In genomic region chr9:81720450-81721086, GRCh38 we compare ENCODE assay signal across 16 cellular contexts. TPM values are rescaled to one million over a fixed set of nuclear protein-coding genes. Genes with fewer than 3 reads are reported as not detected.
DNase-seq lines count a peak whose midpoint lies in the region; TF ChIP-seq lines count a peak whose summit lies in the region.
"Had no signal": no experiment of that assay in that cellular context is flagged by ENCODE, and none has a peak within 500 bp of the region (broad histone marks: within the 10 kb centered on the region; RNA-seq: fewer than 3 reads in every experiment).

No MANE protein-coding gene starts in this region.

- H3K27ac ChIP-seq in HEK293 (ENCODE audit: extremely low read depth, low read depth, low read length) (no peak overlapping the region), PC-9 (peak overlapping the region; percentile 21; the same call in 1 of the 2 replicates), mammary epithelial cell (ENCODE audit: insufficient read depth, low read depth, low read length) (no peak overlapping the region)
- H3K27ac ChIP-seq: BLaER1 treated with 17β-estradiol and CSF1 and Interleukin-3, amounts not matched to agents 10 nM and 100 nM had no signal

- H3K4me3 ChIP-seq in HEK293 (ENCODE audit: low read depth, low read length) (no peak overlapping the region), PC-9 (no peak overlapping the region), mammary epithelial cell (replicated peaks in 1 of 3; ENCODE audit: insufficient read depth in 1 of 3, low read depth in 2 of 3, low read length in 3 of 3) (no peak overlapping the region)
- H3K4me3 ChIP-seq: BLaER1 treated with 17β-estradiol and CSF1 and Interleukin-3, amounts not matched to agents 10 nM and 100 nM; MG63 had no signal

- H3K9ac ChIP-seq in mammary epithelial cell (ENCODE audit: insufficient read depth, low read length): no peak overlapping the region
- H3K9ac ChIP-seq: BLaER1 treated with 17β-estradiol and CSF1 and Interleukin-3, amounts not matched to agents 10 nM and 100 nM had no signal

- BruUV-seq in PC-9 (replicated peaks; lab: Mats Ljungman, UMichigan) (no TSS peak), mammary epithelial cell (replicated peaks; lab: Mats Ljungman, UMichigan) (no TSS peak)

- no peaks in the 10 kb centered on the region for H3K27me3 ChIP-seq in PC-9 (ENCODE audit: insufficient read depth, low read depth)
- H3K27me3 ChIP-seq in mammary epithelial cell (ENCODE audit: insufficient read depth, low read length): no peaks in the 10 kb centered on the region
- H3K27me3 ChIP-seq: BLaER1 treated with 17β-estradiol and CSF1 and Interleukin-3, amounts not matched to agents 10 nM and 100 nM; MG63 had no signal

- H3K4me2 ChIP-seq in PC-9 (0 out of 2 replicates have a peak overlapping the region, but pooled peaks have one; percentile 7), mammary epithelial cell (ENCODE audit: insufficient read depth, low read depth, low read length) (no peak overlapping the region)
- H3K4me2 ChIP-seq: BLaER1 treated with 17β-estradiol and CSF1 and Interleukin-3, amounts not matched to agents 10 nM and 100 nM had no signal

- POLR2A ChIA-PET in HEK293 (lab: Yijun Ruan, JAX): no interaction called here
- POLR2A ChIA-PET in PC-9 (lab: Charles Lee; ENCODE audit: unreplicated experiment): no interaction called here

- intact Hi-C loops in PC-9 (cut with micrococcal nuclease; ENCODE audit: unreplicated experiment) (no loop called here), mammary epithelial cell (cut with micrococcal nuclease) (no loop called here)

- no peaks in the 10 kb centered on the region for H4K20me1 ChIP-seq in PC-9 (ENCODE audit: insufficient read depth)
- no peaks in the 10 kb centered on the region for H4K20me1 ChIP-seq in mammary epithelial cell (ENCODE audit: insufficient read depth, low read length)
- H4K20me1 ChIP-seq: BLaER1 treated with 17β-estradiol and CSF1 and Interleukin-3, amounts not matched to agents 10 nM and 100 nM had no signal

- H3K9me3 ChIP-seq in HEK293 (ENCODE audit: control insufficient read depth, insufficient read depth, low read depth, low read length) (no peaks in the 10 kb centered on the region), PC-9 (ENCODE audit: insufficient read depth, low read depth) (no peaks in the 10 kb centered on the region), mammary epithelial cell (replicated peaks; ENCODE audit: insufficient read depth, low read length) (no peaks in the 10 kb centered on the region)
- H3K9me3 ChIP-seq: BLaER1 treated with 17β-estradiol and CSF1 and Interleukin-3, amounts not matched to agents 10 nM and 100 nM; MG63 had no signal

- WGBS in mammary epithelial cell (ENCODE audit: low coverage, missing lambda C conversion rate): 100% methylated on average over 9 of the region's 9 CpGs

- CTCF ChIA-PET in HEK293 (lab: Yijun Ruan, JAX) (no interaction called here), PC-9 (lab: Charles Lee) (no interaction called here), mammary epithelial cell (lab: Charles Lee; ENCODE audit: low non-redundant PET) (no interaction called here)

- DNase-seq in PC-9 (peak in 1 of 2 experiments; percentile 72), kidney glomerular epithelial cell (lab: John Stamatoyannopoulos, UW) (peak; percentile 47), renal cortical epithelial cell (ENCODE audit: low read depth) (peak; percentile 48), NCI-H2171 (lab: John Stamatoyannopoulos, UW) (no peak), mammary epithelial cell (no peak)
- no peak for DNase-seq in central memory CD4-positive, alpha-beta T cell
- DNase-seq: DMS79 treated with DMSO at 0.1 percent for 48 hours, H7, IMR-90, Karpas-422, MG63, NCI-H1092, NCI-H146, NCI-H2081 had no signal

- H3K36me3 ChIP-seq in HEK293 (ENCODE audit: control insufficient read depth in 2 of 2, insufficient read depth in 1 of 2, low read length in 2 of 2) (no peaks in the 10 kb centered on the region), PC-9 (ENCODE audit: low read depth) (no peaks in the 10 kb centered on the region), mammary epithelial cell (ENCODE audit: insufficient read depth, low read length) (no peaks in the 10 kb centered on the region)
- H3K36me3 ChIP-seq: BLaER1 treated with 17β-estradiol and CSF1 and Interleukin-3, amounts not matched to agents 10 nM and 100 nM; MG63 had no signal

- in situ Hi-C loops in mammary epithelial cell (cut with MboI; ENCODE audit: low sequenced_read_pairs in 2 of 2): no loop called here

- H3F3A ChIP-seq in PC-9 (ENCODE audit: insufficient read depth, low read depth): peaks cover 25% of the 10 kb centered on the region

- H3K4me1 ChIP-seq in HEK293 (ENCODE audit: control insufficient read depth, insufficient read depth, low read length) (peaks cover 16% of the 10 kb centered on the region), PC-9 (replicated peaks; ENCODE audit: insufficient read depth) (peaks cover 36% of the 10 kb centered on the region), mammary epithelial cell (ENCODE audit: insufficient read depth, low read length) (no peaks in the 10 kb centered on the region)
- H3K4me1 ChIP-seq: BLaER1 treated with 17β-estradiol and CSF1 and Interleukin-3, amounts not matched to agents 10 nM and 100 nM had no signal

- dilution Hi-C loops in mammary epithelial cell (cut with HindIII; ENCODE audit: low sequenced_read_pairs): no loop called here

- H2AFZ ChIP-seq in PC-9 (no peak overlapping the region), mammary epithelial cell (ENCODE audit: low read depth, low read length) (no peak overlapping the region)

- no peaks in the 10 kb centered on the region for H3K9me2 ChIP-seq in PC-9 (ENCODE audit: insufficient read depth)

- TF ChIP-seq CTCF in HEK293 (tag by site-specific recombination; IDR thresholded peaks at IDR 0.05): no peak
- TF ChIP-seq CTCF in PC-9 (conservative IDR thresholded peaks at IDR 0.05): no peak
- TF ChIP-seq CTCF in mammary epithelial cell (conservative IDR thresholded peaks at IDR 0.05 in 1 of 2, IDR thresholded peaks at IDR 0.05 in 1 of 2; ENCODE audit: extremely low read depth in 1 of 2, insufficient read depth in 1 of 2, low read depth in 1 of 2, low read length in 2 of 2): no peak

- H3K79me2 ChIP-seq in PC-9 (ENCODE audit: low read depth) (no peaks in the 10 kb centered on the region), mammary epithelial cell (ENCODE audit: insufficient read depth, low read length) (no peaks in the 10 kb centered on the region)

TF ChIP-seq in HEK293, 187 proteins besides CTCF, POLR2A, EP300 and RAD21:
- no peak for TF ChIP-seq ZNF830 (tag by site-specific recombination; IDR thresholded peaks at IDR 0.05; ENCODE audit: low read depth)
- no peak for TF ChIP-seq MZF1 (tag by site-specific recombination; IDR thresholded peaks at IDR 0.05; ENCODE audit: borderline replicate concordance)
- 0 out of 2 replicates have a peak, but pooled peaks have one; percentile 23 for TF ChIP-seq ZNF623 (tag by site-specific recombination; IDR thresholded peaks at IDR 0.05)
- TF ChIP-seq GLIS2 (tag by site-specific recombination; IDR thresholded peaks at IDR 0.05): no peak
- TF ChIP-seq, protein P1, sequence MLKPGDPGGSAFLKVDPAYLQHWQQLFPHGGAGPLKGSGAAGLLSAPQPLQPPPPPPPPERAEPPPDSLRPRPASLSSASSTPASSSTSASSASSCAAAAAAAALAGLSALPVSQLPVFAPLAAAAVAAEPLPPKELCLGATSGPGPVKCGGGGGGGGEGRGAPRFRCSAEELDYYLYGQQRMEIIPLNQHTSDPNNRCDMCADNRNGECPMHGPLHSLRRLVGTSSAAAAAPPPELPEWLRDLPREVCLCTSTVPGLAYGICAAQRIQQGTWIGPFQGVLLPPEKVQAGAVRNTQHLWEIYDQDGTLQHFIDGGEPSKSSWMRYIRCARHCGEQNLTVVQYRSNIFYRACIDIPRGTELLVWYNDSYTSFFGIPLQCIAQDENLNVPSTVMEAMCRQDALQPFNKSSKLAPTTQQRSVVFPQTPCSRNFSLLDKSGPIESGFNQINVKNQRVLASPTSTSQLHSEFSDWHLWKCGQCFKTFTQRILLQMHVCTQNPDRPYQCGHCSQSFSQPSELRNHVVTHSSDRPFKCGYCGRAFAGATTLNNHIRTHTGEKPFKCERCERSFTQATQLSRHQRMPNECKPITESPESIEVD (tag by site-specific recombination; IDR thresholded peaks at IDR 0.05): 0 out of 2 replicates have a peak, but pooled peaks have one; percentile 16
- TF ChIP-seq ZNF747 (tag by site-specific recombination; IDR thresholded peaks at IDR 0.05): no peak

RNA-seq across cellular contexts. Expression of gene TLE1, which starts 31.2 kb away (rescaled TPM):
- total RNA-seq in PC-9 (2021) (69.9 and 80.9 TPM in 2 replicates), renal cortical epithelial cell (66.2 and 103 TPM in 2 replicates), mammary epithelial cell (10 to 100 TPM; 13.6 to 21.7 TPM)
- 18.3 TPM for polyA plus RNA-seq in mammary epithelial cell
- 20.7 TPM for polyA minus RNA-seq in mammary epithelial cell

Comparison
In these comparisons a context has a peak if more than half of its experiments do, and no peak if none do; other contexts are left out.
1. DNase-seq: peak in kidney glomerular epithelial cell (single experiment) and renal cortical epithelial cell (single experiment); none in central memory CD4-positive, alpha-beta T cell (single experiment), NCI-H2171 (single experiment) and mammary epithelial cell (single experiment).